In the genomic region with DNA sequence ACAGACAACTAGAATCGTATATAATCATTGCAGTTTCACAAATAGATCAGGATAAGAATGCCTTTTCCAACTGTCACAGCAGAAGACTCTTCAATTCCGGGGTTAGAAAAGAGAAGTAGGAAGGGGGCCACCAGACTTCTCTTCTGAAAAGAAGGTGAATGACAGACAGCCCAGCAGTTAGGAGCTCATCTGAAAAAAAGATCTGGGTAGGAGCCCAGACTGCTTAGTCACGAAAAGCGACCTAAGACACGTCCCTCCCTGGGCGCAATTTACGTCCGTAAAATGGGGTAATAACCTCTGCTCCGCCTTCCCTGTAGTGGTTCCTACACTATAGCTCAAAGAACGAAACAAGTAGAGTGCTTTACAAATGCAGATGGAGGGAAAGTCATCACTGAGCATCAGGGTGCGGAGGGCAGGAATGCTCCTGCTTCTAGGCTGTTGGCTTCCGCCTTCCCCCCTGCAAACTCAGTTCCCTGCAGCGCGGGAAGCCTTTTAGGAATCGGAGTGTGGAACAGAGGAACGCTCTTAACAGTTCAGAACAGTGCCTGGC, we compare ENCODE assay signal across 8 cellular contexts. TPM values are rescaled to one million over a fixed set of nuclear protein-coding genes. Genes with fewer than 3 reads are reported as not detected.
DNase-seq lines count a peak whose midpoint lies in the region; ATAC-seq and TF ChIP-seq lines count a peak whose summit lies in the region.

No MANE protein-coding gene starts in this region.

- no peaks in the 10 kb centered on the region for H3K27me3 Mint-ChIP-seq in activated naive CD8-positive, alpha-beta T cell treated with anti-CD3 and anti-CD28 coated beads, Interleukin-2, amount 10 ng/mL, durations not matched to agents 7 days and 5 days

- H3K9me3 Mint-ChIP-seq in activated naive CD8-positive, alpha-beta T cell treated with anti-CD3 and anti-CD28 coated beads, Interleukin-2, amount 10 ng/mL, durations not matched to agents 7 days and 5 days, result no peaks in the 10 kb centered on the region

- no peaks in the 10 kb centered on the region for H3K9me3 ChIP-seq in spleen

- peaks cover 1 to 46% (median 17%) of the 10 kb centered on the region in 6 donors for H3K36me3 ChIP-seq in spleen

- CTCF ChIA-PET in RWPE1 (lab: Yijun Ruan, JAX), result no interaction called here

- intact Hi-C loops in spleen (cut with DNase I; ENCODE audit: low total_unique reads), result no loop called here

- WGBS in spleen, 5 donors, result 0 to 2% (median 1%) methylated on average over 16 of the region's 16 CpGs

- H3K36me3 Mint-ChIP-seq in activated naive CD8-positive, alpha-beta T cell treated with anti-CD3 and anti-CD28 coated beads, Interleukin-2, amount 10 ng/mL, durations not matched to agents 7 days and 5 days, result peaks cover 35% of the 10 kb centered on the region

- peak overlapping the region; percentile 100 for H3K4me3 Mint-ChIP-seq in activated naive CD8-positive, alpha-beta T cell treated with anti-CD3 and anti-CD28 coated beads, Interleukin-2, amount 10 ng/mL, durations not matched to agents 7 days and 5 days

- TF ChIP-seq CTCF in RWPE1 (conservative IDR thresholded peaks at IDR 0.05; ENCODE audit: low read depth) (no peak), spleen (IDR thresholded peaks at IDR 0.05 in 8 of 11, conservative IDR thresholded peaks at IDR 0.05 in 3 of 11) (no peak)

- peaks cover 15 to 53% (median 34%) of the 10 kb centered on the region in 6 donors for H3K4me1 ChIP-seq in spleen

- no peaks in the 10 kb centered on the region for H3K27me3 ChIP-seq in spleen (replicated peaks in 1 of 7)

- H3K4me1 Mint-ChIP-seq in activated naive CD8-positive, alpha-beta T cell treated with anti-CD3 and anti-CD28 coated beads, Interleukin-2, amount 10 ng/mL, durations not matched to agents 7 days and 5 days, result peaks cover 45% of the 10 kb centered on the region

- POLR2A ChIA-PET in RWPE1 (lab: Yijun Ruan, JAX; ENCODE audit: low non-redundant PET), result interaction anchor here (0.5 to 1.5 kb wide), 2 partner anchors 9 to 282 kb away, joined by 3 read pairs; no protein-coding TSS in a partner anchor
- POLR2A ChIA-PET in activated naive CD8-positive, alpha-beta T cell treated with anti-CD3 and anti-CD28 coated beads, Interleukin-2, amount 10 ng/mL, durations not matched to agents 7 days and 5 days (lab: Charles Lee), result interaction anchor here (1.0 to 3.4 kb wide), 20 partner anchors 10 to 348 kb away, joined by 3 to 34 read pairs (median 6); partner anchors contain the start of genes BTF3L4, CC2D1B, COA7 and GPX7

- peak; percentile 44 for DNase-seq in DMS79 treated with DMSO at 0.1 percent for 48 hours (lab: John Stamatoyannopoulos, UW)
- peak; percentile 75 for DNase-seq in HT1080 (ENCODE audit: low read depth)
- peak; percentile 80 for DNase-seq in RWPE1 (ENCODE audit: low spot score)
- no peak for DNase-seq in activated naive CD8-positive, alpha-beta T cell treated with anti-CD3 and anti-CD28 coated beads, Interleukin-2, amount 10 ng/mL, durations not matched to agents 7 days and 5 days
- peak; percentile 60 for DNase-seq in iPS DF 19.7 (ENCODE audit: low read depth, low spot score)
- DNase-seq in spleen, result no peak
- no peak for DNase-seq in middle frontal gyrus (ENCODE audit: extremely low spot score, low spot score)

- no peak for TF ChIP-seq POLR2A in spleen (IDR thresholded peaks at IDR 0.05)

- peak overlapping the region; percentile 100 for H3K27ac Mint-ChIP-seq in activated naive CD8-positive, alpha-beta T cell treated with anti-CD3 and anti-CD28 coated beads, Interleukin-2, amount 10 ng/mL, durations not matched to agents 7 days and 5 days

- H3K27ac ChIP-seq in RWPE1 (peak overlapping the region; percentile 93), spleen (peak overlapping the region; percentile 36 to 96 (median 94))

- ATAC-seq in GM21390 (IDR thresholded peaks at IDR 0.05; ENCODE audit: unreplicated experiment), result peak; percentile 38
- ATAC-seq in activated naive CD8-positive, alpha-beta T cell treated with anti-CD3 and anti-CD28 coated beads, Interleukin-2, amount 10 ng/mL, durations not matched to agents 7 days and 5 days (ENCODE audit: low read depth), result peak; percentile 55

- H3K4me3 ChIP-seq in spleen, result peak overlapping the region; percentile 61 to 90 (median 82)

RNA-seq across cellular contexts. Expression of gene ORC1, which starts 0.6 kb away (rescaled TPM):
- 27.4 and 34.4 TPM in 2 replicates for total RNA-seq in HT1080 (2014; rRNA removed; shearing (Covaris generic))
- polyA plus RNA-seq in HT1080 (2015; cell fraction: cytosol; rRNA removed), result 11.4 and 12.7 TPM in 2 replicates
- polyA plus RNA-seq in HT1080 (2015; cell fraction: nucleus; rRNA removed), result 17.9 and 23.0 TPM in 2 replicates
- total RNA-seq in activated naive CD8-positive, alpha-beta T cell treated with anti-CD3 and anti-CD28 coated beads, Interleukin-2, amount 10 ng/mL, durations not matched to agents 7 days and 5 days, result 10 to 100 TPM; 25.6 to 25.7 TPM
- 1 to 10 TPM in 5 of 7 donors, under 1 TPM in 2; 0.60 to 5.4 (median 2.7) TPM for total RNA-seq in spleen
- polyA plus RNA-seq in spleen, result 1 to 10 TPM; 1.0 to 1.6 (median 1.3) TPM

RNA-seq across cellular contexts. Expression of gene PRPF38A, which starts 0.8 kb away (rescaled TPM):
- total RNA-seq in HT1080 (2014; rRNA removed; shearing (Covaris generic)), result 15.4 and 26.7 TPM in 2 replicates
- 25.4 and 32.6 TPM in 2 replicates for polyA plus RNA-seq in HT1080 (2015; cell fraction: cytosol; rRNA removed)
- 47.2 and 54.4 TPM in 2 replicates for polyA plus RNA-seq in HT1080 (2015; cell fraction: nucleus; rRNA removed)
- total RNA-seq in activated naive CD8-positive, alpha-beta T cell treated with anti-CD3 and anti-CD28 coated beads, Interleukin-2, amount 10 ng/mL, durations not matched to agents 7 days and 5 days, result 10 to 100 TPM; 87.1 to 92.1 TPM
- 10 to 100 TPM; 21.7 to 50.4 (median 41.7) TPM for total RNA-seq in spleen
- 10 to 100 TPM; 13.8 to 18.1 (median 15.2) TPM for polyA plus RNA-seq in spleen

RNA-seq across cellular contexts. Expression of gene CC2D1B, which starts 37.6 kb away (rescaled TPM):
- 39.0 and 45.8 TPM in 2 replicates for total RNA-seq in HT1080 (2014; rRNA removed; shearing (Covaris generic))
- polyA plus RNA-seq in HT1080 (2015; cell fraction: cytosol; rRNA removed), result 21.1 and 22.4 TPM in 2 replicates
- 50.4 and 54.0 TPM in 2 replicates for polyA plus RNA-seq in HT1080 (2015; cell fraction: nucleus; rRNA removed)
- total RNA-seq in activated naive CD8-positive, alpha-beta T cell treated with anti-CD3 and anti-CD28 coated beads, Interleukin-2, amount 10 ng/mL, durations not matched to agents 7 days and 5 days, result 10 to 100 TPM; 69.3 to 75.6 TPM
- 10 to 100 TPM; 29.8 to 44.0 (median 36.2) TPM for total RNA-seq in spleen
- 10 to 100 TPM; 14.8 to 23.2 (median 14.9) TPM for polyA plus RNA-seq in spleen

Comparison
In these comparisons a context has a peak if more than half of its experiments do, and no peak if none do; other contexts are left out.
1. DNase-seq: peak in DMS79 treated with DMSO at 0.1 percent for 48 hours (single experiment), HT1080 (single experiment), RWPE1 (single experiment) and iPS DF 19.7 (single experiment); none in activated naive CD8-positive, alpha-beta T cell treated with anti-CD3 and anti-CD28 coated beads, Interleukin-2, amount 10 ng/mL, durations not matched to agents 7 days and 5 days (single experiment), spleen (single experiment) and middle frontal gyrus (single experiment).